ENCODE assay signal across 15 cellular contexts in the genomic region with DNA sequence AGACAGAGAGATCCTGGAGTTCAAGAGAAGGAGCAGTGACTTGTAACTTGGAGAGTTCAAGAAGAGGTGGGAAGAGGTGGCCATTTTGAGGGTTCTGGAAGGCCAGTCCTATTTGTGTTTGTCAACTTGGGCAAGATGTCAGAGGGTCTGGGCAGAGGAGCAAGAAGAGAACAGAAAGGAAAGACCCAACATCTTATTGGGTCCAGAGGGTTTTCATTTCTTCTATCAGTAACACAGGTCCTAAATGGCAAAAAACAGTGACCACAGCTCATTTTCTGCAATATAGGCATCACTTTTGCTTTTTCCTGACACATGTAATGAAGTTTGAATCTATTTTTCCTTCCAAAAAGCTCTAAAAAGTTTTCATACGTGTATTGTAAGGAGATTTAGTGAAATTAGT. TPM values are rescaled to one million over a fixed set of nuclear protein-coding genes. Genes with fewer than 3 reads are reported as not detected.
DNase-seq lines count a peak whose midpoint lies in the region; ATAC-seq and TF ChIP-seq lines count a peak whose summit lies in the region.
"Had no signal": no experiment of that assay in that cellular context is flagged by ENCODE, and none has a peak within 500 bp of the region (broad histone marks: within the 10 kb centered on the region; RNA-seq: fewer than 3 reads in every experiment).

No MANE protein-coding gene starts in this region.

- H3F3A ChIP-seq in GM23248 (ENCODE audit: insufficient read depth) = peaks cover 16% of the 10 kb centered on the region; the same call in 1 of the 2 replicates

- DNase-seq in GM23248 = no peak
- DNase-seq in left lung = no peak
- no peak for DNase-seq in thoracic aorta (ENCODE audit: low spot score)
- DNase-seq in activated naive CD8-positive, alpha-beta T cell treated with anti-CD3 and anti-CD28 coated beads for 36 hours = no peak
- DNase-seq in activated CD8-positive, alpha-beta memory T cell treated with anti-CD3 and anti-CD28 coated beads, Interleukin-2, amount 10 ng/mL, durations not matched to agents 7 days and 5 days = no peak
- DNase-seq in NCI-H1694 (lab: John Stamatoyannopoulos, UW) = no peak
- DNase-seq: activated naive CD8-positive, alpha-beta T cell treated with anti-CD3 and anti-CD28 coated beads, Interleukin-2, amount 50 U/mL, for 24 hours; heart right ventricle; left cardiac atrium; naive thymus-derived CD8-positive, alpha-beta T cell; NCI-H187; NCI-H510A treated with DMSO at 0.1 percent for 48 hours; stimulated activated CD4-positive, alpha-beta T cell treated with anti-CD3 and anti-CD28 coated beads, Interleukin-4, amount 100 ng/mL, for 1 hour had no signal

- H3K36me3 ChIP-seq in GM23248 (ENCODE audit: low read depth) (no peaks in the 10 kb centered on the region), left lung (no peaks in the 10 kb centered on the region), thoracic aorta (no peaks in the 10 kb centered on the region)
- H3K36me3 ChIP-seq: heart right ventricle had no signal

- H3K4me3 ChIP-seq in GM23248 = no peak overlapping the region
- no peak overlapping the region for H3K4me3 ChIP-seq in left lung
- no peak overlapping the region for H3K4me3 ChIP-seq in thoracic aorta
- H3K4me3 ChIP-seq: heart right ventricle had no signal

- H3K9ac ChIP-seq in GM23248 = no peak overlapping the region

- peaks cover 3% of the 10 kb centered on the region for H3K4me1 Mint-ChIP-seq in activated naive CD8-positive, alpha-beta T cell treated with anti-CD3 and anti-CD28 coated beads for 36 hours
- H3K4me1 Mint-ChIP-seq in activated CD8-positive, alpha-beta memory T cell treated with anti-CD3 and anti-CD28 coated beads, Interleukin-2, amount 10 ng/mL, durations not matched to agents 7 days and 5 days = peaks cover 2% of the 10 kb centered on the region
- H3K4me1 Mint-ChIP-seq: naive thymus-derived CD8-positive, alpha-beta T cell had no signal

- no peak for ATAC-seq in left lung
- no peak for ATAC-seq in thoracic aorta (ENCODE audit: insufficient number of reproducible peaks, low FRiP score, low read depth)
- ATAC-seq in activated CD8-positive, alpha-beta memory T cell treated with anti-CD3 and anti-CD28 coated beads, Interleukin-2, amount 10 ng/mL, durations not matched to agents 7 days and 5 days = no peak
- no peak for ATAC-seq in HG02759 (IDR thresholded peaks at IDR 0.05; ENCODE audit: unreplicated experiment)
- ATAC-seq: naive thymus-derived CD8-positive, alpha-beta T cell had no signal

- 5 to 10% methylated on average over 1 of the region's 1 CpG for WGBS in GM23248 (ENCODE audit: low coverage in 1 of 2, low lambda C conversion rate in 2 of 2, missing lambda C conversion rate in 2 of 2), 2 experiments

- H3K36me3 Mint-ChIP-seq in activated naive CD8-positive, alpha-beta T cell treated with anti-CD3 and anti-CD28 coated beads for 36 hours = peaks cover 2% of the 10 kb centered on the region
- H3K36me3 Mint-ChIP-seq in activated CD8-positive, alpha-beta memory T cell treated with anti-CD3 and anti-CD28 coated beads, Interleukin-2, amount 10 ng/mL, durations not matched to agents 7 days and 5 days = peaks cover 2% of the 10 kb centered on the region

- H3K27ac ChIP-seq in GM23248 (no peak overlapping the region), VCaP (peak overlapping the region; percentile 97), left lung (peak overlapping the region; percentile 28 to 66), thoracic aorta (peak overlapping the region; percentile 82 to 88)

- no peaks in the 10 kb centered on the region for H3K79me2 ChIP-seq in GM23248 (ENCODE audit: insufficient read depth)

- H3K27ac Mint-ChIP-seq in activated naive CD8-positive, alpha-beta T cell treated with anti-CD3 and anti-CD28 coated beads for 36 hours = no peak overlapping the region
- H3K27ac Mint-ChIP-seq in activated CD8-positive, alpha-beta memory T cell treated with anti-CD3 and anti-CD28 coated beads, Interleukin-2, amount 10 ng/mL, durations not matched to agents 7 days and 5 days = no peak overlapping the region
- H3K27ac Mint-ChIP-seq: activated naive CD8-positive, alpha-beta T cell treated with anti-CD3 and anti-CD28 coated beads, Interleukin-2, amount 50 U/mL, for 24 hours had no signal

- intact Hi-C loops in left lung (cut with DNase I) = no loop called here

- H3K4me3 Mint-ChIP-seq in activated naive CD8-positive, alpha-beta T cell treated with anti-CD3 and anti-CD28 coated beads for 36 hours = no peak overlapping the region
- H3K4me3 Mint-ChIP-seq in activated CD8-positive, alpha-beta memory T cell treated with anti-CD3 and anti-CD28 coated beads, Interleukin-2, amount 10 ng/mL, durations not matched to agents 7 days and 5 days = no peak overlapping the region
- H3K4me3 Mint-ChIP-seq: activated naive CD8-positive, alpha-beta T cell treated with anti-CD3 and anti-CD28 coated beads, Interleukin-2, amount 50 U/mL, for 24 hours; naive thymus-derived CD8-positive, alpha-beta T cell had no signal

- in situ Hi-C loops in GM23248 (cut with MboI) = no loop called here

- peaks cover 8% of the 10 kb centered on the region for H3K27me3 Mint-ChIP-seq in activated naive CD8-positive, alpha-beta T cell treated with anti-CD3 and anti-CD28 coated beads for 36 hours
- peaks cover 12% of the 10 kb centered on the region for H3K27me3 Mint-ChIP-seq in activated CD8-positive, alpha-beta memory T cell treated with anti-CD3 and anti-CD28 coated beads, Interleukin-2, amount 10 ng/mL, durations not matched to agents 7 days and 5 days
- H3K27me3 Mint-ChIP-seq: activated naive CD8-positive, alpha-beta T cell treated with anti-CD3 and anti-CD28 coated beads, Interleukin-2, amount 50 U/mL, for 24 hours had no signal

- peak overlapping the region; percentile 65 for H2AFZ ChIP-seq in GM23248

- peaks cover 5% of the 10 kb centered on the region for H3K9me3 Mint-ChIP-seq in activated naive CD8-positive, alpha-beta T cell treated with anti-CD3 and anti-CD28 coated beads for 36 hours
- no peaks in the 10 kb centered on the region for H3K9me3 Mint-ChIP-seq in activated CD8-positive, alpha-beta memory T cell treated with anti-CD3 and anti-CD28 coated beads, Interleukin-2, amount 10 ng/mL, durations not matched to agents 7 days and 5 days (ENCODE audit: low read depth)

- no peak overlapping the region for H3K4me2 ChIP-seq in GM23248 (ENCODE audit: unreplicated experiment)

- H4K20me1 ChIP-seq in GM23248 (ENCODE audit: insufficient read depth) = no peaks in the 10 kb centered on the region

- no peaks in the 10 kb centered on the region for H3K9me3 ChIP-seq in GM23248 (ENCODE audit: low read depth)
- no peaks in the 10 kb centered on the region for H3K9me3 ChIP-seq in left lung
- H3K9me3 ChIP-seq in thoracic aorta = no peaks in the 10 kb centered on the region

- H3K4me1 ChIP-seq in GM23248 (ENCODE audit: insufficient read depth) (peaks cover 11% of the 10 kb centered on the region), left lung (peaks cover 0 to 20% of the 10 kb centered on the region in 2 donors), thoracic aorta (ENCODE audit: control insufficient read depth in 1 of 2, low read depth in 2 of 2) (peaks cover 6 to 23% of the 10 kb centered on the region in 2 donors)

- H3K27me3 ChIP-seq in GM23248 (replicated peaks; ENCODE audit: insufficient read depth) (no peaks in the 10 kb centered on the region), left lung (no peaks in the 10 kb centered on the region), thoracic aorta (replicated peaks; ENCODE audit: insufficient read depth) (no peaks in the 10 kb centered on the region)
- H3K27me3 ChIP-seq: heart right ventricle had no signal

- CTCF ChIA-PET in activated CD8-positive, alpha-beta memory T cell treated with anti-CD3 and anti-CD28 coated beads, Interleukin-2, amount 10 ng/mL, durations not matched to agents 7 days and 5 days (lab: Charles Lee) = no interaction called here

- no peaks in the 10 kb centered on the region for H3K9me2 ChIP-seq in GM23248 (ENCODE audit: insufficient read depth)

- TF ChIP-seq CTCF in VCaP (conservative IDR thresholded peaks at IDR 0.05) (no peak), left lung (IDR thresholded peaks at IDR 0.05) (no peak), thoracic aorta (IDR thresholded peaks at IDR 0.05) (no peak)

RNA-seq across cellular contexts. Expression of gene MAP10, which starts 38.3 kb away (rescaled TPM):
- 2.3 and 2.5 TPM in 2 replicates for total RNA-seq in GM23248 (2014; rRNA removed; shearing (Covaris generic))
- 1.5 and 1.7 TPM in 2 replicates for polyA plus RNA-seq in GM23248 (2016; fragmentation: Nextera tagmentation; extraction: Ambion mirVana)
- total RNA-seq in left lung (1 to 10 TPM; 2.4 to 2.7 TPM), thoracic aorta (1 to 10 TPM; 1.5 to 2.4 TPM)
- total RNA-seq in activated naive CD8-positive, alpha-beta T cell treated with anti-CD3 and anti-CD28 coated beads for 36 hours = 1 to 10 TPM; 1.9 to 2.2 TPM
- 1 to 10 TPM; 2.5 to 2.8 TPM for total RNA-seq in activated CD8-positive, alpha-beta memory T cell treated with anti-CD3 and anti-CD28 coated beads, Interleukin-2, amount 10 ng/mL, durations not matched to agents 7 days and 5 days
